13 cellular contexts compared by ENCODE assay signal in the genomic region with DNA sequence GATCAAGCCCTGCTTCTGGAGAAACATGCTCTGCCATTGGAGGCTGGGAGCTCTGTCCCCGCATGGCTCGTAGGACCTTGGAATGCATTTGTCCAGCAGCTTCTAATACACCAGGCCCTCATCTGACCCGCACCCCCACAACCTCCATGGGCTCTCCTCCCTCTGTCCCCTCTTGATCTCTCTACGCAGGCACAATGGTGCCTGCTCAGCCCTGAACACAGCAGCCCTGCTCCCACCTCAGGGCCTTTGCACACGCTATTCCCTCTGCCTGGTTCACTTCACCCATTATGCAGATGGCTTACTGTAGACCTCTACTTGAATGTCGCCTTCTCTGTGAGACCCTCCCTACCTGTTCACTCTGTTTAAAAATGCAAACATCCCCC. TPM values are rescaled to one million over a fixed set of nuclear protein-coding genes. Genes with fewer than 3 reads are reported as not detected.
A peak's percentile ranks its signal among the peaks of the same experiment; 100 is the strongest.
DNase-seq lines count a peak whose midpoint lies in the region; ATAC-seq and TF ChIP-seq lines count a peak whose summit lies in the region.
"Had no signal": no experiment of that assay in that cellular context is flagged by ENCODE, and none has a peak within 500 bp of the region (broad histone marks: within the 10 kb centered on the region; RNA-seq: fewer than 3 reads in every experiment).

No MANE protein-coding gene starts in this region.

- no peak for ATAC-seq in heart left ventricle
- ATAC-seq in HG02973 (IDR thresholded peaks at IDR 0.05; ENCODE audit: unreplicated experiment) = no peak

- peaks cover 0 to 60% (median 33%) of the 10 kb centered on the region in 12 donors for H3K4me1 ChIP-seq in heart left ventricle
- peaks cover 5 to 8% of the 10 kb centered on the region in 2 donors for H3K4me1 ChIP-seq in mucosa of rectum (ENCODE audit: control insufficient read depth in 2 of 2, insufficient read depth in 2 of 2, low read length in 2 of 2)
- peaks cover 0 to 12% of the 10 kb centered on the region in 2 donors for H3K4me1 ChIP-seq in uterus

- TF ChIP-seq CTCF in heart left ventricle (IDR thresholded peaks at IDR 0.05) (no peak), uterus (IDR thresholded peaks at IDR 0.05) (no peak)

- peaks cover 9% of the 10 kb centered on the region for H3K9me3 Mint-ChIP-seq in activated T-helper 2 cell treated with anti-CD3 and anti-CD28 coated beads, Interferon-gamma antibody, Interleukin-2, Interleukin-4, amounts not matched to agents 10 μg/mL and 5 μg/mL and 100 μg/mL, durations not matched to agents 14 hours and 24 hours and 36 hours

- H3K4me1 Mint-ChIP-seq in activated T-helper 2 cell treated with anti-CD3 and anti-CD28 coated beads, Interferon-gamma antibody, Interleukin-2, Interleukin-4, amounts not matched to agents 10 μg/mL and 5 μg/mL and 100 μg/mL, durations not matched to agents 14 hours and 24 hours and 36 hours (ENCODE audit: low read depth) = peaks cover 76% of the 10 kb centered on the region

- H3K36me3 Mint-ChIP-seq in activated T-helper 2 cell treated with anti-CD3 and anti-CD28 coated beads, Interferon-gamma antibody, Interleukin-2, Interleukin-4, amounts not matched to agents 10 μg/mL and 5 μg/mL and 100 μg/mL, durations not matched to agents 14 hours and 24 hours and 36 hours (ENCODE audit: low read depth) = peaks cover 71% of the 10 kb centered on the region

- TF ChIP-seq POLR2A in heart left ventricle (IDR thresholded peaks at IDR 0.05) = no peak
- no peak for TF ChIP-seq POLR2A in uterus (IDR thresholded peaks at IDR 0.05)

- peak overlapping the region; percentile 90 for H3K4me3 Mint-ChIP-seq in activated T-helper 2 cell treated with anti-CD3 and anti-CD28 coated beads, Interferon-gamma antibody, Interleukin-2, Interleukin-4, amounts not matched to agents 10 μg/mL and 5 μg/mL and 100 μg/mL, durations not matched to agents 14 hours and 24 hours and 36 hours (ENCODE audit: low read depth)

- no peaks in the 10 kb centered on the region for H3K27me3 Mint-ChIP-seq in activated T-helper 2 cell treated with anti-CD3 and anti-CD28 coated beads, Interferon-gamma antibody, Interleukin-2, Interleukin-4, amounts not matched to agents 10 μg/mL and 5 μg/mL and 100 μg/mL, durations not matched to agents 14 hours and 24 hours and 36 hours (ENCODE audit: low read depth)

- peak overlapping the region in 10 of 12 donors; percentile 29 to 87 (median 76) for H3K27ac ChIP-seq in heart left ventricle
- peak overlapping the region; percentile 13 to 56 for H3K27ac ChIP-seq in mucosa of rectum (ENCODE audit: low read depth in 2 of 2, low read length in 2 of 2)
- H3K27ac ChIP-seq in uterus = peak overlapping the region; percentile 95 to 98
- H3K27ac ChIP-seq: HL-60 had no signal

- H3K9ac ChIP-seq in mucosa of rectum (ENCODE audit: low read depth in 1 of 2, low read length in 2 of 2) = no peak overlapping the region

- H3K36me3 ChIP-seq in heart left ventricle = no peaks in the 10 kb centered on the region
- no peaks in the 10 kb centered on the region for H3K36me3 ChIP-seq in mucosa of rectum (ENCODE audit: control insufficient read depth in 2 of 2, insufficient read depth in 2 of 2, low read length in 2 of 2)
- no peaks in the 10 kb centered on the region for H3K36me3 ChIP-seq in uterus
- H3K36me3 ChIP-seq: ovary had no signal

- H3K27me3 ChIP-seq in heart left ventricle (no peaks in the 10 kb centered on the region), mucosa of rectum (ENCODE audit: control insufficient read depth in 2 of 2, insufficient read depth in 2 of 2, low read length in 2 of 2) (no peaks in the 10 kb centered on the region), uterus (no peaks in the 10 kb centered on the region)
- H3K27me3 ChIP-seq: ovary, testis had no signal

- DNase-seq in heart left ventricle (no peak), cardiac septum (ENCODE audit: low spot score) (no peak), uterus (no peak), HCEC 1CT (no peak)
- DNase-seq in activated T-helper 2 cell treated with anti-CD3 and anti-CD28 coated beads, Interferon-gamma antibody, Interleukin-2, Interleukin-4, amounts not matched to agents 10 μg/mL and 5 μg/mL and 100 μg/mL, durations not matched to agents 14 hours and 24 hours and 36 hours (ENCODE audit: low spot score) = no peak
- no peak for DNase-seq in effector CD8-positive, alpha-beta T cell (lab: John Stamatoyannopoulos, UW)
- DNase-seq: GDM1, NCI-H774, testis had no signal

- H3K4me3 ChIP-seq in heart left ventricle (peak overlapping the region in 1 of 12 donors; percentile 38), mucosa of rectum (ENCODE audit: low read length in 2 of 2) (no peak overlapping the region), uterus (no peak overlapping the region)
- H3K4me3 ChIP-seq: ovary, testis had no signal

- intact Hi-C loops in heart left ventricle (cut with DNase I) = loop anchor here in 3 of 10 donors (5.0 kb wide), 2 partner anchors 33 to 38 kb away; no protein-coding TSS in a partner anchor
- intact Hi-C loops in cardiac septum (cut with DNase I) = loop anchor here (5.0 kb wide), 1 partner anchor 38 kb away; no protein-coding TSS in a partner anchor
- intact Hi-C loops in activated T-helper 2 cell treated with anti-CD3 and anti-CD28 coated beads, Interferon-gamma antibody, Interleukin-2, Interleukin-4, amounts not matched to agents 10 μg/mL and 5 μg/mL and 100 μg/mL, durations not matched to agents 14 hours and 24 hours and 36 hours (cut with micrococcal nuclease) = loop anchor here (1.0 to 10.0 kb wide), 6 partner anchors 18 to 830 kb away; partner anchors contain the start of genes SLC9A8 and UBE2V1
- intact Hi-C loops in uterus (cut with DNase I; ENCODE audit: low total_unique reads) = no loop called here

- H3K27ac Mint-ChIP-seq in activated T-helper 2 cell treated with anti-CD3 and anti-CD28 coated beads, Interferon-gamma antibody, Interleukin-2, Interleukin-4, amounts not matched to agents 10 μg/mL and 5 μg/mL and 100 μg/mL, durations not matched to agents 14 hours and 24 hours and 36 hours = peak overlapping the region; percentile 100

- H3K9me3 ChIP-seq in heart left ventricle = peaks cover 0 to 4% (median 0%) of the 10 kb centered on the region in 12 donors
- no peaks in the 10 kb centered on the region for H3K9me3 ChIP-seq in mucosa of rectum (ENCODE audit: control insufficient read depth in 2 of 2, low read length in 2 of 2)
- no peaks in the 10 kb centered on the region for H3K9me3 ChIP-seq in uterus
- H3K9me3 ChIP-seq: ovary, testis had no signal

- WGBS in heart left ventricle, 4 donors = 89 to 99% (median 94%) methylated on average over 6 of the region's 6 CpGs

RNA-seq across cellular contexts. Expression of gene PTGIS, which starts 27.0 kb away (rescaled TPM):
- total RNA-seq in heart left ventricle (10 to 100 TPM; 11.9 to 95.2 (median 22.0) TPM), cardiac septum (37.6 TPM), uterus (100 to 1,000 TPM in 3 of 4 donors, 10 to 100 TPM in 1; 64.7 to 460 (median 140) TPM)
- polyA plus RNA-seq in heart left ventricle = 1 to 10 TPM; 5.3 to 7.3 TPM
- total RNA-seq in activated T-helper 2 cell treated with anti-CD3 and anti-CD28 coated beads, Interferon-gamma antibody, Interleukin-2, Interleukin-4, amounts not matched to agents 10 μg/mL and 5 μg/mL and 100 μg/mL, durations not matched to agents 14 hours and 24 hours and 36 hours = 31.0 and 31.3 TPM in 2 replicates

Comparison
In these comparisons a context has a peak if more than half of its experiments do, and no peak if none do; other contexts are left out.
1. H3K27ac ChIP-seq: peak in every context shown above with its lines; median percentile 96 in uterus; 76 in heart left ventricle; 34 in mucosa of rectum.